In the genomic region with DNA sequence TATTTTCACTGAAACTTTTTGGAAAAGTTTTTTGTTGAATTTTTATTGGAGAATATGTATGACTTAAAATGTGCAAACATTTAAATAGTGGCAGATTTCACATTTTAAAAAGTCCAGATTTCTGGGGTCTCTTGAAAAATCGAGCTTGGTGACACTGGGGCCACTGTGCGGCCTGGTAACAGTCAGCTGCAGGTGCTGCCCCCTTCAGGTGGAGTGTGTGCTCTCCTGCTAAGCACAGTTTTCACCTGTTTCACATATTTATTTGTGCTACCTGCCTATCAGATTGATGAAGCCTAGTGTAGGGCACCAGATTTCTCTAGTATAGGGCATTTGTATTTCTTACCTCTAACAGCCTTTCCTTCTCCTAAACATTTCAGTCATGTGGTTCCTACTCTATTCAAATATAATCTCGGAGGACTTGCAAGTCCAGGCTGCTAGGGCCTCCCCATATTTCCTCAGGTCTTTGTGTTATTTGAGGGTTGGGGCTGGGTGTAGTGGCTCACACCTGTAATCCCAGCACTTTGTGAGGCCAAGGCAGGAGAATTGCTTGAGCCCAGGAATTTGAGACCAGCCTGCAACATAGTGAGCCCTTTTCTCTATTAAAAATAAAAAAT, we compare ENCODE assay signal across 8 cellular contexts.
DNase-seq lines count a peak whose midpoint lies in the region; ATAC-seq, FAIRE-seq and TF ChIP-seq lines count a peak whose summit lies in the region.

No MANE protein-coding gene starts in this region.

- H3F3A ChIP-seq in neural progenitor cell (ENCODE audit: low read depth): no peaks in the 10 kb centered on the region

- POLR2A ChIA-PET in IMR-90 (lab: Charles Lee; ENCODE audit: unreplicated experiment): no interaction called here

- DNase-seq in ELF-1 (ENCODE audit: low read depth, low spot score) (peak; percentile 14), IMR-90 (no peak), bronchial epithelial cell (ENCODE audit: low read depth) (peak; percentile 29), neural progenitor cell (ENCODE audit: low spot score) (peak; percentile 32), cortex of kidney (lab: John Stamatoyannopoulos, UW) (no peak)
- no peak for DNase-seq in activated T-helper 1 cell treated with anti-CD3 and anti-CD28 coated beads, Interleukin-12 subunit alpha, Interleukin-12 subunit beta, Interleukin-2, Interleukin-4 antibody, amounts not matched to agents 30 ng/mL and 10 ng/mL and 1 ng/mL, durations not matched to agents 14 hours and 24 hours and 36 hours (ENCODE audit: low spot score)

- no peaks in the 10 kb centered on the region for H3K9me3 ChIP-seq in IMR-90 (ENCODE audit: control insufficient read depth, insufficient read depth, low read length)
- H3K9me3 ChIP-seq in neural progenitor cell (ENCODE audit: low read depth): no peaks in the 10 kb centered on the region

- intact Hi-C loops in IMR-90 (cut with micrococcal nuclease): no loop called here
- intact Hi-C loops in activated T-helper 1 cell treated with anti-CD3 and anti-CD28 coated beads, Interleukin-12 subunit alpha, Interleukin-12 subunit beta, Interleukin-2, Interleukin-4 antibody, amounts not matched to agents 30 ng/mL and 10 ng/mL and 1 ng/mL, durations not matched to agents 14 hours and 24 hours and 36 hours (cut with micrococcal nuclease): no loop called here

- peaks cover 2% of the 10 kb centered on the region; the same call in 1 of the 2 replicates for H3K4me1 ChIP-seq in IMR-90 (ENCODE audit: control insufficient read depth, insufficient read depth, low read length)
- no peaks in the 10 kb centered on the region for H3K4me1 ChIP-seq in neural progenitor cell

- H3K27ac Mint-ChIP-seq in neural progenitor cell: no peak overlapping the region
- no peak overlapping the region for H3K27ac Mint-ChIP-seq in activated T-helper 1 cell treated with anti-CD3 and anti-CD28 coated beads, Interleukin-12 subunit alpha, Interleukin-12 subunit beta, Interleukin-2, Interleukin-4 antibody, amounts not matched to agents 30 ng/mL and 10 ng/mL and 1 ng/mL, durations not matched to agents 14 hours and 24 hours and 36 hours

- H3K9me3 Mint-ChIP-seq in neural progenitor cell: no peaks in the 10 kb centered on the region
- H3K9me3 Mint-ChIP-seq in activated T-helper 1 cell treated with anti-CD3 and anti-CD28 coated beads, Interleukin-12 subunit alpha, Interleukin-12 subunit beta, Interleukin-2, Interleukin-4 antibody, amounts not matched to agents 30 ng/mL and 10 ng/mL and 1 ng/mL, durations not matched to agents 14 hours and 24 hours and 36 hours: peaks cover 10% of the 10 kb centered on the region

- no peak overlapping the region for H2BK15ac ChIP-seq in IMR-90 (ENCODE audit: low read depth, low read length)

- H3K18ac ChIP-seq in IMR-90 (ENCODE audit: low read depth, low read length): no peak overlapping the region

- H4K91ac ChIP-seq in IMR-90 (ENCODE audit: insufficient read depth, low read depth, low read length): no peak overlapping the region

- H3K27me3 ChIP-seq in IMR-90 (ENCODE audit: control insufficient read depth, insufficient read depth, low read length): no peaks in the 10 kb centered on the region
- no peaks in the 10 kb centered on the region for H3K27me3 ChIP-seq in bronchial epithelial cell (ENCODE audit: control insufficient read depth, insufficient read depth, low read length)
- no peaks in the 10 kb centered on the region for H3K27me3 ChIP-seq in neural progenitor cell

- H2AK5ac ChIP-seq in IMR-90 (ENCODE audit: low read depth, low read length): no peak overlapping the region

- H2BK20ac ChIP-seq in IMR-90 (ENCODE audit: low read depth, low read length): no peak overlapping the region

- H4K5ac ChIP-seq in IMR-90 (ENCODE audit: low read depth, low read length): no peak overlapping the region

- H2AK9ac ChIP-seq in IMR-90 (replicated peaks; ENCODE audit: low read depth, low read length, poor library complexity): no peak overlapping the region

- H3K79me1 ChIP-seq in IMR-90 (ENCODE audit: low read depth in 1 of 2, low read length in 2 of 2): no peaks in the 10 kb centered on the region

- H3K56ac ChIP-seq in IMR-90 (ENCODE audit: extremely low read depth, insufficient read depth, low read length): no peak overlapping the region

- H3K4ac ChIP-seq in IMR-90 (ENCODE audit: low read depth, low read length): no peak overlapping the region

- no peak overlapping the region for H3K4me3 Mint-ChIP-seq in neural progenitor cell
- H3K4me3 Mint-ChIP-seq in activated T-helper 1 cell treated with anti-CD3 and anti-CD28 coated beads, Interleukin-12 subunit alpha, Interleukin-12 subunit beta, Interleukin-2, Interleukin-4 antibody, amounts not matched to agents 30 ng/mL and 10 ng/mL and 1 ng/mL, durations not matched to agents 14 hours and 24 hours and 36 hours: no peak overlapping the region

- no peak overlapping the region for H2BK5ac ChIP-seq in IMR-90 (ENCODE audit: low read depth, low read length, poor library complexity, severe bottlenecking)

- no peak for FAIRE-seq in bronchial epithelial cell (lab: Jason Lieb, UNC)

- H3K9ac ChIP-seq in IMR-90 (ENCODE audit: low read depth, low read length): no peak overlapping the region
- H3K9ac ChIP-seq in neural progenitor cell: no peak overlapping the region

- TF ChIP-seq POLR2A in IMR-90 (IDR thresholded peaks at IDR 0.05; ENCODE audit: low read depth, low read length): no peak

- H3K27ac ChIP-seq in IMR-90 (ENCODE audit: insufficient read depth, low read length): no peak overlapping the region
- H3K27ac ChIP-seq in neural progenitor cell: no peak overlapping the region

- H4K20me1 ChIP-seq in IMR-90 (ENCODE audit: insufficient read depth, low read length) (no peaks in the 10 kb centered on the region), neural progenitor cell (ENCODE audit: low read depth) (no peaks in the 10 kb centered on the region)

- no TSS peak for BruUV-seq in IMR-90 (replicated peaks; lab: Mats Ljungman, UMichigan)

- no CpG with 5 or more reads among the region's 3 CpGs for WGBS in IMR-90 (ENCODE audit: extremely low coverage in 2 of 2, insufficient read length in 1 of 2), 2 experiments

- H3K4me3 ChIP-seq in IMR-90 (ENCODE audit: insufficient read depth, low read depth, low read length): no peak overlapping the region
- H3K4me3 ChIP-seq in bronchial epithelial cell (ENCODE audit: low read depth, low read length): no peak overlapping the region
- no peak overlapping the region for H3K4me3 ChIP-seq in neural progenitor cell

- ATAC-seq in IMR-90 (ENCODE audit: low read depth): no peak
- no peak for ATAC-seq in HG03025 (IDR thresholded peaks at IDR 0.05; ENCODE audit: low FRiP score, unreplicated experiment)
- no peak for ATAC-seq in GM18861 (IDR thresholded peaks at IDR 0.05; ENCODE audit: unreplicated experiment)

- no peaks in the 10 kb centered on the region for H3K27me3 Mint-ChIP-seq in neural progenitor cell (ENCODE audit: insufficient read depth, low read depth)
- no peaks in the 10 kb centered on the region for H3K27me3 Mint-ChIP-seq in activated T-helper 1 cell treated with anti-CD3 and anti-CD28 coated beads, Interleukin-12 subunit alpha, Interleukin-12 subunit beta, Interleukin-2, Interleukin-4 antibody, amounts not matched to agents 30 ng/mL and 10 ng/mL and 1 ng/mL, durations not matched to agents 14 hours and 24 hours and 36 hours (ENCODE audit: insufficient read depth)

- CTCF ChIA-PET in IMR-90 (lab: Yijun Ruan, JAX): interaction anchor here (0.5 to 1.9 kb wide), 5 partner anchors 10 to 217 kb away, joined by 3 to 5 read pairs (median 3); no protein-coding TSS in a partner anchor

- no peaks in the 10 kb centered on the region for H3K36me3 Mint-ChIP-seq in neural progenitor cell
- no peaks in the 10 kb centered on the region for H3K36me3 Mint-ChIP-seq in activated T-helper 1 cell treated with anti-CD3 and anti-CD28 coated beads, Interleukin-12 subunit alpha, Interleukin-12 subunit beta, Interleukin-2, Interleukin-4 antibody, amounts not matched to agents 30 ng/mL and 10 ng/mL and 1 ng/mL, durations not matched to agents 14 hours and 24 hours and 36 hours (ENCODE audit: low read depth)

- H4K8ac ChIP-seq in IMR-90 (ENCODE audit: low read depth in 2 of 2, low read length in 2 of 2): no peak overlapping the region

- dilution Hi-C loops in IMR-90 (cut with HindIII; ENCODE audit: low sequenced_read_pairs, unreplicated experiment): no loop called here

- no peaks in the 10 kb centered on the region for H3K36me3 ChIP-seq in IMR-90 (ENCODE audit: control insufficient read depth, insufficient read depth, low read length)
- no peaks in the 10 kb centered on the region for H3K36me3 ChIP-seq in bronchial epithelial cell (ENCODE audit: control insufficient read depth, insufficient read depth, low read length)
- no peaks in the 10 kb centered on the region for H3K36me3 ChIP-seq in neural progenitor cell

- H3K79me2 ChIP-seq in neural progenitor cell (ENCODE audit: low read depth): no peaks in the 10 kb centered on the region

- in situ Hi-C loops in IMR-90 (cut with MboI; ENCODE audit: low sequenced_read_pairs): no loop called here

- no peak overlapping the region for H2BK120ac ChIP-seq in IMR-90 (ENCODE audit: low read depth, low read length)

- peak; percentile 33; the same call in 1 of the 2 replicates for TF ChIP-seq RAD21 in IMR-90 (IDR thresholded peaks at IDR 0.05; ENCODE audit: low read length)

- no peaks in the 10 kb centered on the region for H3K4me1 Mint-ChIP-seq in neural progenitor cell
- peaks cover 6% of the 10 kb centered on the region for H3K4me1 Mint-ChIP-seq in activated T-helper 1 cell treated with anti-CD3 and anti-CD28 coated beads, Interleukin-12 subunit alpha, Interleukin-12 subunit beta, Interleukin-2, Interleukin-4 antibody, amounts not matched to agents 30 ng/mL and 10 ng/mL and 1 ng/mL, durations not matched to agents 14 hours and 24 hours and 36 hours (ENCODE audit: low read depth)

- no peaks in the 10 kb centered on the region for H3K9me1 ChIP-seq in IMR-90 (ENCODE audit: insufficient read depth, low read length)

- H3K23ac ChIP-seq in IMR-90 (ENCODE audit: low read depth, low read length): no peak overlapping the region

- H3K4me2 ChIP-seq in IMR-90 (ENCODE audit: low read depth, low read length) (no peak overlapping the region), neural progenitor cell (no peak overlapping the region)

- no peak overlapping the region for H2AFZ ChIP-seq in IMR-90 (replicated peaks; ENCODE audit: low read length, poor library complexity)
- no peak overlapping the region for H2AFZ ChIP-seq in neural progenitor cell (replicated peaks)

- no peak overlapping the region for H3K14ac ChIP-seq in IMR-90 (replicated peaks; ENCODE audit: low read depth, low read length)

- TF ChIP-seq CTCF in IMR-90 (conservative IDR thresholded peaks at IDR 0.05; ENCODE audit: low read depth, low read length) (peak; percentile 49), bronchial epithelial cell (IDR thresholded peaks at IDR 0.05; ENCODE audit: insufficient read depth, low read length, severe bottlenecking) (peak; percentile 57), neural progenitor cell (IDR thresholded peaks at IDR 0.05) (peak; percentile 52)

TF ChIP-seq in IMR-90, 13 proteins besides CTCF, POLR2A, EP300 and RAD21:
- TF ChIP-seq FOS (IDR thresholded peaks at IDR 0.05; ENCODE audit: low read depth, low read length) (no peak), CHD1 (IDR thresholded peaks at IDR 0.05; ENCODE audit: low read depth, low read length) (no peak), SMC3 (IDR thresholded peaks at IDR 0.05; ENCODE audit: low read depth, low read length) (no peak), MAFK (IDR thresholded peaks at IDR 0.05; ENCODE audit: low read depth, low read length) (no peak), RFX5 (IDR thresholded peaks at IDR 0.05; ENCODE audit: low read depth, low read length) (no peak)

Comparison
In these comparisons a context has a peak if more than half of its experiments do, and no peak if none do; other contexts are left out.
1. DNase-seq: peak in ELF-1 (single experiment), bronchial epithelial cell (single experiment) and neural progenitor cell (single experiment); none in IMR-90 (single experiment), activated T-helper 1 cell treated with anti-CD3 and anti-CD28 coated beads, Interleukin-12 subunit alpha, Interleukin-12 subunit beta, Interleukin-2, Interleukin-4 antibody, amounts not matched to agents 30 ng/mL and 10 ng/mL and 1 ng/mL, durations not matched to agents 14 hours and 24 hours and 36 hours (single experiment) and cortex of kidney (single experiment).
2. Peak in every context shown above with its lines, with median percentiles within 50 percentile points of each other: CTCF ChIP-seq.